ENCODE assay signal across 17 cellular contexts in genomic region chr4:185681604-185682003, GRCh38.
"Had no signal": no experiment of that assay in that cellular context is flagged by ENCODE, and none has a peak within 500 bp of the region (broad histone marks: within the 10 kb centered on the region; RNA-seq: fewer than 3 reads in every experiment).

No MANE protein-coding gene starts in this region.

- H2AFZ ChIP-seq: neural progenitor cell had no signal

- H3K4me2 ChIP-seq: neural progenitor cell had no signal

- H3K27ac ChIP-seq: colonic mucosa, neural progenitor cell, pancreas, WERI-Rb-1 had no signal

- H3K27me3 ChIP-seq: colonic mucosa, neural progenitor cell, pancreas had no signal

- H3K4me1 ChIP-seq: colonic mucosa, neural progenitor cell had no signal

- H3K4me3 ChIP-seq: colonic mucosa, neural progenitor cell, pancreas had no signal

- DNase-seq: activated CD4-positive, alpha-beta T cell treated with anti-CD3 and anti-CD28 coated beads for 1 hour; activated CD4-positive, alpha-beta T cell treated with anti-CD3 and anti-CD28 coated beads, Interleukin-2, amount 50 U/mL, for 48 hours; activated gamma-delta T cell treated with Interleukin-2 at 50 U/mL for 16 hours; central memory CD4-positive, alpha-beta T cell; colonic mucosa; erythroblast; foreskin melanocyte; glutamatergic neuron; kidney; naive B cell; pancreas; stimulated activated CD8-positive, alpha-beta memory T cell treated with anti-CD3 and anti-CD28 coated beads, Interleukin-4, amount 100 ng/mL, for 48 hours; stimulated activated naive CD4-positive, alpha-beta T cell; WERI-Rb-1 had no signal

- ATAC-seq: activated naive CD4-positive, alpha-beta T cell treated with anti-CD3 and anti-CD28 coated beads, Interleukin-2, amount 50 U/mL, for 72 hours; left lobe of liver had no signal

- H3K9me3 ChIP-seq: colonic mucosa, pancreas had no signal

- H3K9ac ChIP-seq: neural progenitor cell had no signal

- H3K36me3 ChIP-seq: colonic mucosa, neural progenitor cell, WERI-Rb-1 had no signal
